13 cellular contexts compared by ENCODE assay signal in genomic region chr12:6226701-6227096, GRCh38. TPM values are rescaled to one million over a fixed set of nuclear protein-coding genes. Genes with fewer than 3 reads are reported as not detected.
DNase-seq lines count a peak whose midpoint lies in the region; ATAC-seq, FAIRE-seq and TF ChIP-seq lines count a peak whose summit lies in the region.
"Had no signal": no experiment of that assay in that cellular context is flagged by ENCODE, and none has a peak within 500 bp of the region (broad histone marks: within the 10 kb centered on the region; RNA-seq: fewer than 3 reads in every experiment).

No MANE protein-coding gene starts in this region.

- H3K36me3 ChIP-seq in esophagus squamous epithelium (peaks cover 3 to 62% (median 17%) of the 10 kb centered on the region in 3 donors), mucosa of stomach (ENCODE audit: control insufficient read depth, insufficient read depth, low read length) (peaks cover 4% of the 10 kb centered on the region), thyroid gland (peaks cover 0 to 4% of the 10 kb centered on the region in 2 donors)
- H3K36me3 ChIP-seq: neutrophil had no signal

- TF ChIP-seq POLR2A in esophagus squamous epithelium (IDR thresholded peaks at IDR 0.05) (peak in 3 of 4 donors; percentile 40 to 59 (median 45)), thyroid gland (IDR thresholded peaks at IDR 0.05) (no peak)

- H3K9ac ChIP-seq in mucosa of stomach (ENCODE audit: low read length): peak overlapping the region; percentile 31

- TF ChIP-seq CTCF in RWPE1 (conservative IDR thresholded peaks at IDR 0.05; ENCODE audit: low read depth): no peak
- TF ChIP-seq CTCF in esophagus squamous epithelium (IDR thresholded peaks at IDR 0.05): no peak
- TF ChIP-seq CTCF in thyroid gland (IDR thresholded peaks at IDR 0.05): no peak

- POLR2A ChIA-PET in RWPE1 (lab: Yijun Ruan, JAX; ENCODE audit: low non-redundant PET): interaction anchor here (0.7 kb wide), 1 partner anchor 49 kb away, joined by 3 read pairs; no protein-coding TSS in a partner anchor

- H3K27ac ChIP-seq in RWPE1 (peak overlapping the region; percentile 97), esophagus squamous epithelium (peak overlapping the region; percentile 91 to 98 (median 92)), thyroid gland (peak overlapping the region; percentile 92 to 98 (median 92))
- H3K27ac ChIP-seq: neutrophil had no signal

- H3K4me1 ChIP-seq in esophagus squamous epithelium (peaks cover 95 to 100% (median 97%) of the 10 kb centered on the region in 3 donors), mucosa of stomach (ENCODE audit: control insufficient read depth, insufficient read depth, low read length) (peaks cover 89% of the 10 kb centered on the region), thyroid gland (peaks cover 98 to 100% of the 10 kb centered on the region in 2 donors)

- WGBS in esophagus squamous epithelium, 2 donors: 27 to 40% methylated on average over 5 to 9 of the region's 10 CpGs
- WGBS in thyroid gland, 2 donors: 24 to 28% methylated on average over 10 of the region's 10 CpGs

- intact Hi-C loops in esophagus squamous epithelium (cut with DNase I) (no loop called here), thyroid gland (cut with DNase I) (loop anchor here (10.0 kb wide), 1 partner anchor 308 kb away; the partner anchor contains the start of gene GAPDH)

- no peak for FAIRE-seq in urothelium cell line (lab: Jason Lieb, UNC)
- FAIRE-seq: frontal cortex had no signal

- no peak for DNase-seq in RWPE1 (ENCODE audit: low spot score)
- no peak for DNase-seq in esophagus squamous epithelium (lab: John Stamatoyannopoulos, UW)
- peak; percentile 72 to 79 for DNase-seq in thyroid gland
- no peak for DNase-seq in urothelium cell line (ENCODE audit: low spot score)
- DNase-seq in NCI-H1092 (lab: John Stamatoyannopoulos, UW): no peak
- DNase-seq: DMS 273 treated with DMSO at 0.1 percent for 48 hours, NCI-H1436 treated with DMSO at 0.1 percent for 48 hours had no signal

- H3K9me3 ChIP-seq in esophagus squamous epithelium (no peaks in the 10 kb centered on the region), mucosa of stomach (ENCODE audit: control insufficient read depth, low read length) (no peaks in the 10 kb centered on the region), thyroid gland (no peaks in the 10 kb centered on the region)
- H3K9me3 ChIP-seq: neutrophil had no signal

- ATAC-seq in HG03280 (IDR thresholded peaks at IDR 0.05; ENCODE audit: unreplicated experiment): no peak
- ATAC-seq in HG03175 (IDR thresholded peaks at IDR 0.05; ENCODE audit: unreplicated experiment): no peak
- ATAC-seq: activated naive CD4-positive, alpha-beta T cell treated with anti-CD3 and anti-CD28 coated beads, Interleukin-2, amount 50 U/mL, for 72 hours had no signal

- CTCF ChIA-PET in RWPE1 (lab: Yijun Ruan, JAX): interaction anchor here (1.0 kb wide), 1 partner anchor 26 kb away, joined by 4 read pairs; no protein-coding TSS in a partner anchor

- H3K4me3 ChIP-seq in esophagus squamous epithelium: peak overlapping the region in 2 of 4 donors; percentile 1 to 8
- no peak overlapping the region for H3K4me3 ChIP-seq in mucosa of stomach (ENCODE audit: low read length)
- H3K4me3 ChIP-seq in thyroid gland (replicated peaks in 1 of 3): no peak overlapping the region

- H3K27me3 ChIP-seq in esophagus squamous epithelium: no peaks in the 10 kb centered on the region
- no peaks in the 10 kb centered on the region for H3K27me3 ChIP-seq in mucosa of stomach (ENCODE audit: control insufficient read depth, insufficient read depth, low read length)
- no peaks in the 10 kb centered on the region for H3K27me3 ChIP-seq in thyroid gland
- H3K27me3 ChIP-seq: neutrophil had no signal

RNA-seq across cellular contexts. Expression of gene CD9, which starts 26.5 kb away (rescaled TPM):
- total RNA-seq in esophagus squamous epithelium (1,000 to 10,000 TPM in 1 of 4 donors, 100 to 1,000 TPM in 3; 464 to 1,007 (median 773) TPM), thyroid gland (100 to 1,000 TPM; 367 to 494 (median 375) TPM)

Comparison
In these comparisons a context has a peak if more than half of its experiments do, and no peak if none do; other contexts are left out.
1. DNase-seq: peak in thyroid gland (2 of 2); none in RWPE1 (single experiment), esophagus squamous epithelium (single experiment), urothelium cell line (single experiment) and NCI-H1092 (single experiment).
2. POLR2A ChIP-seq: peak in esophagus squamous epithelium (3 of 4); none in thyroid gland (0 of 2).
3. Peak in every context shown above with its lines, with median percentiles within 50 percentile points of each other: H3K27ac ChIP-seq.